8 cellular contexts compared by ENCODE assay signal in the genomic region with DNA sequence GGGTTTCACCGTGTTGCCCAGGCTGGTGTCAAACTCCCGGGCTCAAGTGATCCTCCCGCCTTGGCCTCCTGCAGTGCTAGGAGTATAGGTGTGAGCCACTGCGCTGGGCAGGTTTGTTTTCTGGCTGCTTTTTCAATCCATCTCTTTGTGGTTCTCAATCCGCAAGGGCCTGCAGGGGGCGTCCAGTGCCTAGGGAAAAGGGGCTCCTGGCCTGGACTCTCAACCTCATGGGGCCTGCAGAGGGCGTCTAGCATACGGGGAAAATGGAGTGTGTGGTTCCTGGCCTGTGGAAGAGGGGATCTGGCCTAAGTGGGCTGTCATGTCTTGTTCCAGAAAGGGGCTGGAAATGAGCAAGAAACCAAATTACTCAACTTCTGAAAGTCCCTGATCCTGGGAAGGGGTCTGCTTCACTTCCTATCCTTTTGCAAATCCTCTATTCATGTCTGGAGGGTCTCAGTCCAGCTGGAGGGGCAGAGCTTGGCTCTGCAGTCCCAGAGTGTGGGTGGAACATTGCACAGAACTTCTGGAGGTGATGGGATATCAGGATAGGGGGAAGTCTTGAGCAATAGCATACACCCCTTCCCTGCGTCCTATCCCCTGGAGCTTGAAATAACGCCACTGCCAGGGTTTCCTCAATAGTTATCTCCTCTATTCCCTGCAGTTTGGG. TPM values are rescaled to one million over a fixed set of nuclear protein-coding genes. Genes with fewer than 3 reads are reported as not detected.
DNase-seq lines count a peak whose midpoint lies in the region; ATAC-seq, FAIRE-seq and TF ChIP-seq lines count a peak whose summit lies in the region.

No MANE protein-coding gene starts in this region.

- H3K9me3 ChIP-seq in PC-3 (ENCODE audit: low read length) = no peaks in the 10 kb centered on the region

- no peaks in the 10 kb centered on the region for H4K20me1 ChIP-seq in PC-3 (ENCODE audit: low read length)

- FAIRE-seq in HTR-8/SVneo (lab: Jason Lieb, UNC) = no peak

- H3K9me2 ChIP-seq in PC-3 (replicated peaks; ENCODE audit: low read length) = no peaks in the 10 kb centered on the region

- ATAC-seq in PC-3 = peak; percentile 85
- no peak for ATAC-seq in GM18870 (IDR thresholded peaks at IDR 0.05; ENCODE audit: unreplicated experiment)
- ATAC-seq in GM21825 (IDR thresholded peaks at IDR 0.05; ENCODE audit: unreplicated experiment) = no peak

- H3K27ac ChIP-seq in PC-3 (ENCODE audit: low read length) = no peak overlapping the region

- H3K36me3 Mint-ChIP-seq in activated T-helper 1 cell treated with anti-CD3 and anti-CD28 coated beads, Interleukin-12 subunit alpha, Interleukin-12 subunit beta, Interleukin-2, Interleukin-4 antibody, amounts not matched to agents 30 ng/mL and 10 ng/mL and 1 ng/mL, durations not matched to agents 14 hours and 24 hours and 36 hours (ENCODE audit: low read depth) = peaks cover 4% of the 10 kb centered on the region

- intact Hi-C loops in PC-3 (cut with micrococcal nuclease) = loop anchor here (1.0 kb wide), 1 partner anchor 27 kb away; no protein-coding TSS in a partner anchor
- intact Hi-C loops in activated T-helper 1 cell treated with anti-CD3 and anti-CD28 coated beads, Interleukin-12 subunit alpha, Interleukin-12 subunit beta, Interleukin-2, Interleukin-4 antibody, amounts not matched to agents 30 ng/mL and 10 ng/mL and 1 ng/mL, durations not matched to agents 14 hours and 24 hours and 36 hours (cut with micrococcal nuclease) = loop anchor here (1.0 kb wide), 1 partner anchor 27 kb away; no protein-coding TSS in a partner anchor

- H3F3A ChIP-seq in PC-3 (ENCODE audit: low read length, unreplicated experiment) = no peaks in the 10 kb centered on the region

- no peaks in the 10 kb centered on the region for H3K4me1 Mint-ChIP-seq in activated T-helper 1 cell treated with anti-CD3 and anti-CD28 coated beads, Interleukin-12 subunit alpha, Interleukin-12 subunit beta, Interleukin-2, Interleukin-4 antibody, amounts not matched to agents 30 ng/mL and 10 ng/mL and 1 ng/mL, durations not matched to agents 14 hours and 24 hours and 36 hours (ENCODE audit: low read depth)

- H3K27ac Mint-ChIP-seq in activated T-helper 1 cell treated with anti-CD3 and anti-CD28 coated beads, Interleukin-12 subunit alpha, Interleukin-12 subunit beta, Interleukin-2, Interleukin-4 antibody, amounts not matched to agents 30 ng/mL and 10 ng/mL and 1 ng/mL, durations not matched to agents 14 hours and 24 hours and 36 hours = no peak overlapping the region

- peak; percentile 38 for DNase-seq in DMS153 treated with DMSO at 0.1 percent for 48 hours (lab: John Stamatoyannopoulos, UW; ENCODE audit: unreplicated experiment)
- DNase-seq in HTR-8/SVneo (ENCODE audit: insufficient read length, low spot score) = peak; percentile 28
- peak; percentile 72 for DNase-seq in PC-3
- DNase-seq in activated T-helper 1 cell treated with anti-CD3 and anti-CD28 coated beads, Interleukin-12 subunit alpha, Interleukin-12 subunit beta, Interleukin-2, Interleukin-4 antibody, amounts not matched to agents 30 ng/mL and 10 ng/mL and 1 ng/mL, durations not matched to agents 14 hours and 24 hours and 36 hours (ENCODE audit: low spot score) = peak; percentile 31
- DNase-seq in germinal center (ENCODE audit: low spot score) = peak; percentile 70
- DNase-seq in renal cortical epithelial cell (ENCODE audit: low read depth) = peak; percentile 20

- POLR2A ChIA-PET in PC-3 (lab: Charles Lee; ENCODE audit: unreplicated experiment) = no interaction called here

- peaks cover 4% of the 10 kb centered on the region for H3K27me3 Mint-ChIP-seq in activated T-helper 1 cell treated with anti-CD3 and anti-CD28 coated beads, Interleukin-12 subunit alpha, Interleukin-12 subunit beta, Interleukin-2, Interleukin-4 antibody, amounts not matched to agents 30 ng/mL and 10 ng/mL and 1 ng/mL, durations not matched to agents 14 hours and 24 hours and 36 hours (ENCODE audit: insufficient read depth)

- no TSS peak for BruUV-seq in PC-3 (replicated peaks; lab: Mats Ljungman, UMichigan)

- no peaks in the 10 kb centered on the region for H3K36me3 ChIP-seq in PC-3 (ENCODE audit: low read depth, low read length)

- no peak overlapping the region for H2AFZ ChIP-seq in PC-3 (ENCODE audit: low read length)

- CTCF ChIA-PET in PC-3 (lab: Charles Lee) = no interaction called here

- no peak overlapping the region for H3K9ac ChIP-seq in PC-3 (ENCODE audit: low read length)

- H3K4me3 ChIP-seq in PC-3 (ENCODE audit: low read length) = no peak overlapping the region

- TF ChIP-seq CTCF in PC-3 (conservative IDR thresholded peaks at IDR 0.05; ENCODE audit: low read depth, low read length) = peak; percentile 85

- H3K4me3 Mint-ChIP-seq in activated T-helper 1 cell treated with anti-CD3 and anti-CD28 coated beads, Interleukin-12 subunit alpha, Interleukin-12 subunit beta, Interleukin-2, Interleukin-4 antibody, amounts not matched to agents 30 ng/mL and 10 ng/mL and 1 ng/mL, durations not matched to agents 14 hours and 24 hours and 36 hours = no peak overlapping the region

- H3K27me3 ChIP-seq in PC-3 (ENCODE audit: low read length) = no peaks in the 10 kb centered on the region

- no peaks in the 10 kb centered on the region for H3K4me1 ChIP-seq in PC-3 (ENCODE audit: insufficient read depth, low read length)

- no peaks in the 10 kb centered on the region for H3K9me3 Mint-ChIP-seq in activated T-helper 1 cell treated with anti-CD3 and anti-CD28 coated beads, Interleukin-12 subunit alpha, Interleukin-12 subunit beta, Interleukin-2, Interleukin-4 antibody, amounts not matched to agents 30 ng/mL and 10 ng/mL and 1 ng/mL, durations not matched to agents 14 hours and 24 hours and 36 hours

- H3K79me2 ChIP-seq in PC-3 (ENCODE audit: low read length) = no peaks in the 10 kb centered on the region

- no peak overlapping the region for H3K4me2 ChIP-seq in PC-3 (ENCODE audit: low read length)

RNA-seq across cellular contexts. Expression of gene CCL27, which starts 12.7 kb away (rescaled TPM):
- total RNA-seq in PC-3 (2014; rRNA removed) (not detected in 2 replicates), renal cortical epithelial cell (not detected in 2 replicates)
- 0.62 TPM in 1 of 2 replicates, not detected in the other for total RNA-seq in activated T-helper 1 cell treated with anti-CD3 and anti-CD28 coated beads, Interleukin-12 subunit alpha, Interleukin-12 subunit beta, Interleukin-2, Interleukin-4 antibody, amounts not matched to agents 30 ng/mL and 10 ng/mL and 1 ng/mL, durations not matched to agents 14 hours and 24 hours and 36 hours

RNA-seq across cellular contexts. Expression of gene CCL19, which starts 15.9 kb away (rescaled TPM):
- total RNA-seq in PC-3 (2014; rRNA removed) (not detected in 2 replicates), renal cortical epithelial cell (not detected in 2 replicates)
- total RNA-seq in activated T-helper 1 cell treated with anti-CD3 and anti-CD28 coated beads, Interleukin-12 subunit alpha, Interleukin-12 subunit beta, Interleukin-2, Interleukin-4 antibody, amounts not matched to agents 30 ng/mL and 10 ng/mL and 1 ng/mL, durations not matched to agents 14 hours and 24 hours and 36 hours = not detected in 2 replicates

RNA-seq across cellular contexts. Expression of gene IL11RA, which starts 23.2 kb away (rescaled TPM):
- total RNA-seq in PC-3 (2014; rRNA removed) (8.3 and 8.7 TPM in 2 replicates), renal cortical epithelial cell (4.2 and 4.5 TPM in 2 replicates)
- total RNA-seq in activated T-helper 1 cell treated with anti-CD3 and anti-CD28 coated beads, Interleukin-12 subunit alpha, Interleukin-12 subunit beta, Interleukin-2, Interleukin-4 antibody, amounts not matched to agents 30 ng/mL and 10 ng/mL and 1 ng/mL, durations not matched to agents 14 hours and 24 hours and 36 hours = 29.9 and 30.3 TPM in 2 replicates

RNA-seq across cellular contexts. Expression of gene GALT, which starts 28.7 kb away (rescaled TPM):
- total RNA-seq in PC-3 (2014; rRNA removed) = 7.6 and 9.8 TPM in 2 replicates
- 72.0 and 73.7 TPM in 2 replicates for total RNA-seq in activated T-helper 1 cell treated with anti-CD3 and anti-CD28 coated beads, Interleukin-12 subunit alpha, Interleukin-12 subunit beta, Interleukin-2, Interleukin-4 antibody, amounts not matched to agents 30 ng/mL and 10 ng/mL and 1 ng/mL, durations not matched to agents 14 hours and 24 hours and 36 hours
- 24.7 and 30.2 TPM in 2 replicates for total RNA-seq in renal cortical epithelial cell

RNA-seq across cellular contexts. Expression of gene CCL21, which starts 34.8 kb away (rescaled TPM):
- total RNA-seq in PC-3 (2014; rRNA removed) = not detected in 2 replicates
- total RNA-seq in activated T-helper 1 cell treated with anti-CD3 and anti-CD28 coated beads, Interleukin-12 subunit alpha, Interleukin-12 subunit beta, Interleukin-2, Interleukin-4 antibody, amounts not matched to agents 30 ng/mL and 10 ng/mL and 1 ng/mL, durations not matched to agents 14 hours and 24 hours and 36 hours = not detected in 2 replicates
- total RNA-seq in renal cortical epithelial cell = not detected in 2 replicates

Comparison
In these comparisons a context has a peak if more than half of its experiments do, and no peak if none do; other contexts are left out.
1. DNase-seq: peak in every context shown above with its lines; median percentile 72 in PC-3; 70 in germinal center; 38 in DMS153 treated with DMSO at 0.1 percent for 48 hours; 31 in activated T-helper 1 cell treated with anti-CD3 and anti-CD28 coated beads, Interleukin-12 subunit alpha, Interleukin-12 subunit beta, Interleukin-2, Interleukin-4 antibody, amounts not matched to agents 30 ng/mL and 10 ng/mL and 1 ng/mL, durations not matched to agents 14 hours and 24 hours and 36 hours; 28 in HTR-8/SVneo; 20 in renal cortical epithelial cell.